Comparison of ENCODE assay signal across 22 cellular contexts in genomic region chr4:81490761-81491160, GRCh38. TPM values are rescaled to one million over a fixed set of nuclear protein-coding genes. Genes with fewer than 3 reads are reported as not detected.
A peak's percentile ranks its signal among the peaks of the same experiment; 100 is the strongest.
DNase-seq lines count a peak whose midpoint lies in the region; ATAC-seq lines count a peak whose summit lies in the region.
"Had no signal": no experiment of that assay in that cellular context is flagged by ENCODE, and none has a peak within 500 bp of the region (broad histone marks: within the 10 kb centered on the region; RNA-seq: fewer than 3 reads in every experiment).

No MANE protein-coding gene starts in this region.

- no peak overlapping the region for H3K4me3 Mint-ChIP-seq in activated CD8-positive, alpha-beta memory T cell treated with anti-CD3 and anti-CD28 coated beads, Interleukin-2, amount 10 ng/mL, durations not matched to agents 7 days and 5 days
- H3K4me3 Mint-ChIP-seq in T-cell = peak overlapping the region in 2 of 3 donors; percentile 46 to 49
- H3K4me3 Mint-ChIP-seq in activated naive CD8-positive, alpha-beta T cell treated with anti-CD3 and anti-CD28 coated beads, Interleukin-2, amount 50 U/mL, for 24 hours = peak overlapping the region; percentile 17
- no peak overlapping the region for H3K4me3 Mint-ChIP-seq in stimulated activated effector memory CD8-positive, alpha-beta T cell treated with anti-CD3 and anti-CD28 coated beads, Interleukin-12 subunit alpha, Interleukin-12 subunit beta, amount 100 ng/mL, for 72 hours
- H3K4me3 Mint-ChIP-seq: activated T-cell treated with anti-CD3 and anti-CD28 coated beads, Interleukin-2, amount 50 U/mL, for 24 hours; brain had no signal

- no peak overlapping the region for H3K4me3 ChIP-seq in HAP-1
- H3K4me3 ChIP-seq: coronary artery, K562 had no signal

- peak; percentile 28 for ATAC-seq in activated CD8-positive, alpha-beta memory T cell treated with anti-CD3 and anti-CD28 coated beads, Interleukin-2, amount 10 ng/mL, durations not matched to agents 7 days and 5 days
- peak in 1 of 4 experiments; percentile 11 for ATAC-seq in T-cell (replicated peaks in 1 of 4)
- no peak for ATAC-seq in activated naive CD8-positive, alpha-beta T cell treated with anti-CD3 and anti-CD28 coated beads, Interleukin-2, amount 50 U/mL, for 24 hours
- no peak for ATAC-seq in stimulated activated effector memory CD8-positive, alpha-beta T cell treated with anti-CD3 and anti-CD28 coated beads, Interleukin-12 subunit alpha, Interleukin-12 subunit beta, amount 100 ng/mL, for 72 hours
- ATAC-seq: K562 had no signal

- peaks cover 46% of the 10 kb centered on the region for H3K4me1 Mint-ChIP-seq in activated CD8-positive, alpha-beta memory T cell treated with anti-CD3 and anti-CD28 coated beads, Interleukin-2, amount 10 ng/mL, durations not matched to agents 7 days and 5 days
- H3K4me1 Mint-ChIP-seq in T-cell = peaks cover 48 to 51% (median 49%) of the 10 kb centered on the region in 3 donors
- peaks cover 67% of the 10 kb centered on the region for H3K4me1 Mint-ChIP-seq in activated naive CD8-positive, alpha-beta T cell treated with anti-CD3 and anti-CD28 coated beads, Interleukin-2, amount 50 U/mL, for 24 hours
- H3K4me1 Mint-ChIP-seq in stimulated activated effector memory CD8-positive, alpha-beta T cell treated with anti-CD3 and anti-CD28 coated beads, Interleukin-12 subunit alpha, Interleukin-12 subunit beta, amount 100 ng/mL, for 72 hours = peaks cover 56% of the 10 kb centered on the region
- H3K4me1 Mint-ChIP-seq: brain had no signal

- peaks cover 10% of the 10 kb centered on the region for H3K9me3 Mint-ChIP-seq in activated CD8-positive, alpha-beta memory T cell treated with anti-CD3 and anti-CD28 coated beads, Interleukin-2, amount 10 ng/mL, durations not matched to agents 7 days and 5 days (ENCODE audit: low read depth)
- peaks cover 3 to 12% (median 3%) of the 10 kb centered on the region in 3 donors for H3K9me3 Mint-ChIP-seq in T-cell
- peaks cover 42% of the 10 kb centered on the region for H3K9me3 Mint-ChIP-seq in activated naive CD8-positive, alpha-beta T cell treated with anti-CD3 and anti-CD28 coated beads, Interleukin-2, amount 50 U/mL, for 24 hours
- peaks cover 10% of the 10 kb centered on the region for H3K9me3 Mint-ChIP-seq in stimulated activated effector memory CD8-positive, alpha-beta T cell treated with anti-CD3 and anti-CD28 coated beads, Interleukin-12 subunit alpha, Interleukin-12 subunit beta, amount 100 ng/mL, for 72 hours

- no peaks in the 10 kb centered on the region for H3K4me1 ChIP-seq in HAP-1

- no peaks in the 10 kb centered on the region for H3K9me3 ChIP-seq in HAP-1

- POLR2A ChIA-PET in T-cell (lab: Charles Lee) = interaction anchor here (0.6 to 4.1 kb wide), 4 partner anchors 19 to 22 kb away, joined by 3 to 65 read pairs (median 8); partner anchors contain the start of gene RASGEF1B (in 2 of the 2)

- no peak for DNase-seq in activated CD8-positive, alpha-beta memory T cell treated with anti-CD3 and anti-CD28 coated beads, Interleukin-2, amount 10 ng/mL, durations not matched to agents 7 days and 5 days
- DNase-seq in activated CD8-positive, alpha-beta memory T cell treated with anti-CD3 and anti-CD28 coated beads, Interleukin-2, amount 50 U/mL, for 48 hours = no peak
- peak in 1 of 34 experiments; percentile 16 for DNase-seq in T-cell
- DNase-seq in activated naive CD8-positive, alpha-beta T cell treated with anti-CD3 and anti-CD28 coated beads, Interleukin-2, amount 50 U/mL, for 24 hours = no peak
- DNase-seq in stimulated activated effector memory CD8-positive, alpha-beta T cell treated with anti-CD3 and anti-CD28 coated beads, Interleukin-12 subunit alpha, Interleukin-12 subunit beta, amount 100 ng/mL, for 72 hours (ENCODE audit: low spot score in 2 of 2) = no peak
- no peak for DNase-seq in HuH-7.5 (ENCODE audit: low spot score)
- DNase-seq in HAP-1 (ENCODE audit: low spot score in 2 of 2) = no peak
- no peak for DNase-seq in NCI-H1417 (lab: John Stamatoyannopoulos, UW)
- DNase-seq: 8988T; activated CD4-positive, alpha-beta T cell treated with anti-CD3 and anti-CD28 coated beads, Interleukin-2, amount 50 U/mL, for 4 hours; activated T-cell treated with anti-CD3 and anti-CD28 coated beads, Interleukin-2, amount 50 U/mL, for 24 hours; DMS79 treated with DMSO at 0.1 percent for 48 hours; foreskin fibroblast; hypothalamus; mesenchymal stem cell; NCI-H1092; NCI-H2081 treated with DMSO at 0.1 percent for 48 hours; NCI-H446 treated with DMSO at 0.1 percent for 48 hours; RPMI8226 had no signal

- H3K36me3 Mint-ChIP-seq in activated CD8-positive, alpha-beta memory T cell treated with anti-CD3 and anti-CD28 coated beads, Interleukin-2, amount 10 ng/mL, durations not matched to agents 7 days and 5 days = peaks cover 20% of the 10 kb centered on the region
- peaks cover 7% of the 10 kb centered on the region for H3K36me3 Mint-ChIP-seq in T-cell
- peaks cover 39% of the 10 kb centered on the region for H3K36me3 Mint-ChIP-seq in activated naive CD8-positive, alpha-beta T cell treated with anti-CD3 and anti-CD28 coated beads, Interleukin-2, amount 50 U/mL, for 24 hours (ENCODE audit: low read depth)
- peaks cover 8% of the 10 kb centered on the region for H3K36me3 Mint-ChIP-seq in stimulated activated effector memory CD8-positive, alpha-beta T cell treated with anti-CD3 and anti-CD28 coated beads, Interleukin-12 subunit alpha, Interleukin-12 subunit beta, amount 100 ng/mL, for 72 hours

- H3K27me3 Mint-ChIP-seq in activated CD8-positive, alpha-beta memory T cell treated with anti-CD3 and anti-CD28 coated beads, Interleukin-2, amount 10 ng/mL, durations not matched to agents 7 days and 5 days = no peaks in the 10 kb centered on the region
- H3K27me3 Mint-ChIP-seq in T-cell = no peaks in the 10 kb centered on the region
- no peaks in the 10 kb centered on the region for H3K27me3 Mint-ChIP-seq in activated naive CD8-positive, alpha-beta T cell treated with anti-CD3 and anti-CD28 coated beads, Interleukin-2, amount 50 U/mL, for 24 hours
- H3K27me3 Mint-ChIP-seq: activated T-cell treated with anti-CD3 and anti-CD28 coated beads, Interleukin-2, amount 50 U/mL, for 24 hours; brain had no signal

- CTCF ChIA-PET in activated CD8-positive, alpha-beta memory T cell treated with anti-CD3 and anti-CD28 coated beads, Interleukin-2, amount 10 ng/mL, durations not matched to agents 7 days and 5 days (lab: Charles Lee) = interaction anchor here (0.7 to 4.9 kb wide), 6 partner anchors 11 to 349 kb away, joined by 3 to 41 read pairs (median 3); partner anchors contain the start of gene RASGEF1B
- CTCF ChIA-PET in T-cell (lab: Charles Lee) = interaction anchor here (0.6 to 3.4 kb wide), 9 partner anchors 9 to 938 kb away, joined by 3 to 52 read pairs (median 3); partner anchors contain the start of gene RASGEF1B (in 1 of the 2)

- in situ Hi-C loops in HAP-1 (cut with MboI; ENCODE audit: low sequenced_read_pairs) = no loop called here

- no peak overlapping the region for H3K27ac Mint-ChIP-seq in activated CD8-positive, alpha-beta memory T cell treated with anti-CD3 and anti-CD28 coated beads, Interleukin-2, amount 10 ng/mL, durations not matched to agents 7 days and 5 days
- peak overlapping the region; percentile 55 to 77 for H3K27ac Mint-ChIP-seq in T-cell
- peak overlapping the region; percentile 55 for H3K27ac Mint-ChIP-seq in activated naive CD8-positive, alpha-beta T cell treated with anti-CD3 and anti-CD28 coated beads, Interleukin-2, amount 50 U/mL, for 24 hours
- H3K27ac Mint-ChIP-seq in stimulated activated effector memory CD8-positive, alpha-beta T cell treated with anti-CD3 and anti-CD28 coated beads, Interleukin-12 subunit alpha, Interleukin-12 subunit beta, amount 100 ng/mL, for 72 hours = peak overlapping the region; percentile 74
- H3K27ac Mint-ChIP-seq: brain had no signal

- H3K36me3 ChIP-seq in HAP-1 (replicated peaks) = no peaks in the 10 kb centered on the region

- H3K27me3 ChIP-seq in HAP-1 (ENCODE audit: low read depth) = no peaks in the 10 kb centered on the region; the same call in 1 of the 2 replicates

RNA-seq across cellular contexts. Expression of gene RASGEF1B, which starts 19.1 kb away (rescaled TPM):
- 1 to 10 TPM; 3.5 to 4.5 TPM for total RNA-seq in activated CD8-positive, alpha-beta memory T cell treated with anti-CD3 and anti-CD28 coated beads, Interleukin-2, amount 10 ng/mL, durations not matched to agents 7 days and 5 days
- 10 to 100 TPM in 2 of 5 donors, 1 to 10 TPM in 3; 7.3 to 54.0 (median 8.1) TPM for total RNA-seq in T-cell

Comparison
In these comparisons a context has a peak if more than half of its experiments do, and no peak if none do; other contexts are left out.
1. H3K4me3 Mint-ChIP-seq: peak in T-cell (2 of 3) and activated naive CD8-positive, alpha-beta T cell treated with anti-CD3 and anti-CD28 coated beads, Interleukin-2, amount 50 U/mL, for 24 hours (single experiment); none in activated CD8-positive, alpha-beta memory T cell treated with anti-CD3 and anti-CD28 coated beads, Interleukin-2, amount 10 ng/mL, durations not matched to agents 7 days and 5 days (single experiment) and stimulated activated effector memory CD8-positive, alpha-beta T cell treated with anti-CD3 and anti-CD28 coated beads, Interleukin-12 subunit alpha, Interleukin-12 subunit beta, amount 100 ng/mL, for 72 hours (single experiment).